ENCODE assay signal across 8 cellular contexts in genomic region chr22:38681784-38682335, GRCh38. TPM values are rescaled to one million over a fixed set of nuclear protein-coding genes. Genes with fewer than 3 reads are reported as not detected.
DNase-seq lines count a peak whose midpoint lies in the region; ATAC-seq, FAIRE-seq and TF ChIP-seq lines count a peak whose summit lies in the region.

TOMM22 (plus strand) TSS chr22:38681957; CDS start chr22:38681979, 22 bp downstream.

- peak; percentile 75 for TF ChIP-seq CTCF in GM12875 (IDR thresholded peaks at IDR 0.05; ENCODE audit: borderline replicate concordance, insufficient read depth, low read depth, low read length)
- TF ChIP-seq CTCF in left ventricle myocardium inferior (IDR thresholded peaks at IDR 0.05; ENCODE audit: borderline replicate concordance): peak; percentile 61
- TF ChIP-seq CTCF in psoas muscle (IDR thresholded peaks at IDR 0.05): peak; percentile 59

- H3K4me1 ChIP-seq in left ventricle myocardium inferior: peaks cover 22% of the 10 kb centered on the region
- peaks cover 8% of the 10 kb centered on the region for H3K4me1 ChIP-seq in psoas muscle

- H3K4me3 ChIP-seq in GM12875 (ENCODE audit: low read depth, low read length) (peak within 1 kb of the TSS; percentile 98), left ventricle myocardium inferior (peak within 1 kb of the TSS; percentile 95), psoas muscle (peak within 1 kb of the TSS; percentile 99)

- H3K36me3 ChIP-seq in left ventricle myocardium inferior (peaks cover 39% of the 10 kb centered on the region), psoas muscle (ENCODE audit: insufficient read depth in 1 of 2, low read depth in 1 of 2) (peaks cover 2 to 42% of the 10 kb centered on the region in 2 donors)

- WGBS in psoas muscle, 3 donors: 0% methylated on average over 47 to 56 of the region's 56 CpGs

- intact Hi-C loops in T-helper 1 cell treated with Interleukin-12 subunit alpha and Interleukin-12 subunit beta and Interleukin-4 antibody, amounts not matched to agents 30 ng/mL and 1 ng/mL, for 36 hours (cut with micrococcal nuclease): loop anchor here (1.0 kb wide), 6 partner anchors 14 to 176 kb away; partner anchors contain the start of genes DDX17, DMC1, GTPBP1 and JOSD1
- intact Hi-C loops in left ventricle myocardium inferior (cut with micrococcal nuclease) (no loop called here), psoas muscle (cut with DNase I) (loop anchor here in 1 of 2 donors (10.0 kb wide), 1 partner anchor 177 kb away; the partner anchor contains the start of gene DDX17)

- ATAC-seq in HG02763 (IDR thresholded peaks at IDR 0.05; ENCODE audit: unreplicated experiment): peak; percentile 91
- ATAC-seq in psoas muscle: peak; percentile 98 to 100 (median 98)

- FAIRE-seq in urothelium cell line (lab: Jason Lieb, UNC): peak; percentile 98

- H3K27ac ChIP-seq in left ventricle myocardium inferior (replicated peaks) (peak within 1 kb of the TSS; percentile 86), psoas muscle (peak within 1 kb of the TSS; percentile 94)

- H3K9me3 ChIP-seq in left ventricle myocardium inferior (replicated peaks) (no peaks in the 10 kb centered on the region), psoas muscle (no peaks in the 10 kb centered on the region)

- H3K27me3 ChIP-seq in left ventricle myocardium inferior (ENCODE audit: low read depth) (no peaks in the 10 kb centered on the region), psoas muscle (ENCODE audit: insufficient read depth in 3 of 3, low read length in 2 of 3) (no peaks in the 10 kb centered on the region)

- DNase-seq in NCI-H1436 (lab: John Stamatoyannopoulos, UW): peak; percentile 67
- DNase-seq in amniotic epithelial cell (ENCODE audit: low read depth): peak; percentile 83
- peak; percentile 88 for DNase-seq in left ventricle myocardium inferior
- DNase-seq in psoas muscle: peak; percentile 91 to 95
- DNase-seq in urothelium cell line (ENCODE audit: low spot score): peak; percentile 98

RNA-seq across cellular contexts. Expression of gene TOMM22, which starts in this region (rescaled TPM):
- 97.4 and 102 TPM in 2 replicates for total RNA-seq in T-helper 1 cell treated with Interleukin-12 subunit alpha and Interleukin-12 subunit beta and Interleukin-4 antibody, amounts not matched to agents 30 ng/mL and 1 ng/mL, for 36 hours
- total RNA-seq in left ventricle myocardium inferior (66.6 TPM), psoas muscle (10 to 100 TPM; 56.9 to 80.7 (median 64.5) TPM)
- 100 to 1,000 TPM in 1 of 3 donors, 10 to 100 TPM in 2; 39.5 to 125 (median 74.7) TPM for polyA plus RNA-seq in psoas muscle

Comparison
In these comparisons a context has a peak if more than half of its experiments do, and no peak if none do; other contexts are left out.
1. Peak in every context shown above with its lines: DNase-seq, ATAC-seq, H3K4me3 ChIP-seq and H3K27ac ChIP-seq.